8 cellular contexts compared by ENCODE assay signal in genomic region chr1:26500488-26501175, GRCh38. TPM values are rescaled to one million over a fixed set of nuclear protein-coding genes. Genes with fewer than 3 reads are reported as not detected.
DNase-seq lines count a peak whose midpoint lies in the region; ATAC-seq lines count a peak whose summit lies in the region.

No MANE protein-coding gene starts in this region.

- H3K4me1 ChIP-seq in ectodermal cell (ENCODE audit: control insufficient read depth, insufficient read depth, low read length) = peaks cover 5% of the 10 kb centered on the region

- ATAC-seq in GM19043 (IDR thresholded peaks at IDR 0.05; ENCODE audit: low read depth, unreplicated experiment) (peak; percentile 45), HG03342 (IDR thresholded peaks at IDR 0.05; ENCODE audit: unreplicated experiment) (peak; percentile 52), memory B cell (ENCODE audit: low read depth) (peak; percentile 79)

- H3K27me3 Mint-ChIP-seq in memory B cell = no peaks in the 10 kb centered on the region

- H3K36me3 Mint-ChIP-seq in memory B cell = no peaks in the 10 kb centered on the region

- no peaks in the 10 kb centered on the region for H3K9me3 ChIP-seq in ectodermal cell (ENCODE audit: control insufficient read depth, low read length)

- DNase-seq in AML-193 (lab: John Stamatoyannopoulos, UW) (peak; percentile 48 to 66), NCI-H526 treated with DMSO at 0.1 percent for 48 hours (lab: John Stamatoyannopoulos, UW) (peak; percentile 64), memory B cell (ENCODE audit: low spot score in 2 of 2) (peak; percentile 92 to 94)
- peak; percentile 51 to 91 for DNase-seq in activated CD8-positive, alpha-beta memory T cell treated with anti-CD3 and anti-CD28 coated beads for 1 hour (ENCODE audit: extremely low read depth in 1 of 2, low read depth in 1 of 2)
- peak; percentile 84 to 93 (median 88) for DNase-seq in stimulated activated CD4-positive, alpha-beta T cell treated with anti-CD3 and anti-CD28 coated beads, TNF-alpha, amount 100 ng/mL, for 48 hours (ENCODE audit: low read depth in 3 of 3)

- peaks cover 4% of the 10 kb centered on the region for H3K4me1 Mint-ChIP-seq in memory B cell

- 0 to 1% methylated on average over 74 of the region's 74 CpGs for WGBS in ectodermal cell, 2 experiments

- peak overlapping the region; percentile 75 for H3K4me3 ChIP-seq in ectodermal cell (ENCODE audit: insufficient read depth, low read depth, low read length)

- H3K9me3 Mint-ChIP-seq in memory B cell = no peaks in the 10 kb centered on the region

- peak overlapping the region; percentile 92 for H3K4me3 Mint-ChIP-seq in memory B cell

- no peaks in the 10 kb centered on the region for H3K27me3 ChIP-seq in ectodermal cell (ENCODE audit: control insufficient read depth, insufficient read depth, low read length, poor library complexity, severe bottlenecking)

- H3K27ac ChIP-seq in ectodermal cell (ENCODE audit: insufficient read depth, low read depth, low read length, poor library complexity, severe bottlenecking) = peak overlapping the region; percentile 89

- no peaks in the 10 kb centered on the region for H3K36me3 ChIP-seq in ectodermal cell (ENCODE audit: control insufficient read depth, insufficient read depth, low read length)

- peak overlapping the region; percentile 96 for H3K27ac Mint-ChIP-seq in memory B cell

RNA-seq across cellular contexts. Expression of gene HMGN2, which starts 28.4 kb away (rescaled TPM):
- polyA plus RNA-seq in ectodermal cell (2013, experiment 1 of 4) = 1,613 TPM
- polyA plus RNA-seq in ectodermal cell (2013, experiment 2 of 4) = 1,475 TPM
- 1,408 TPM for polyA plus RNA-seq in ectodermal cell (2013, experiment 3 of 4)
- polyA plus RNA-seq in ectodermal cell (2013, experiment 4 of 4) = 1,522 TPM

RNA-seq across cellular contexts. Expression of gene RPS6KA1, which starts 28.9 kb away (rescaled TPM):
- polyA plus RNA-seq in ectodermal cell (2013, experiment 1 of 4) = 30.5 TPM
- 31.8 TPM for polyA plus RNA-seq in ectodermal cell (2013, experiment 2 of 4)
- polyA plus RNA-seq in ectodermal cell (2013, experiment 3 of 4) = 22.8 TPM
- polyA plus RNA-seq in ectodermal cell (2013, experiment 4 of 4) = 23.7 TPM

Comparison
In these comparisons a context has a peak if more than half of its experiments do, and no peak if none do; other contexts are left out.
1. Peak in every context shown above with its lines: DNase-seq, ATAC-seq, H3K4me3 ChIP-seq and H3K27ac ChIP-seq.